Comparison of ENCODE assay signal across 1 cellular context in the genomic region with DNA sequence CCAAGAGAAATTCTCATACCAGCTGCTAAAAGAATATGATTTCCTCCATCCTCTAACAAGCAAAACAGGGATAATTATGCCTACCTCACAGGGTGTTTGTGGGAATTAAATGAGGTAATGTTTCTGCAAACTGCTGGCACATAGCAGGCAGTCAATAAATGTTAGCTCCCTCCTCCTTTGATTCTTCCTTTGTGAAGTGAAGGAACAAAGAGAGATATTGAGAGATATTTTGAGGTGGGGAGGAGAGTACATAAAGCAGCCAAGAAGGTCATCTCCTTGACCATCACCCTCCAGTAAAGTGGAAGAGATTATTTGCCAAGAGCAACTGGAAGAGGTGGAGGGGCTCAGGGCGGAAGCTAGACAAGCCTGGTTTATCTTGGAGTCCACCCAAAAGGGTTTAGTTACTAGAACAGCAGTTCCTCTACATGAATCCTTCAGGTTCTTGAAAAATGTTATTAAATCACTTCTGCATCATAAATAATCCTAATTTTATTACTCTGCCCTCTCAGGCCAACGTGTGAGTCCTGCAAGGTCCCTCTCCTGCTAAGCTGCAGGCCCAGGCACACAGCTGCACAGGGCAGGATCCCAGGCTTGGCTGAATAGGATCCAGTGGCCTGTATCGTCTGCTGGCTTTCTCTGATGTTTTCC.
A peak's percentile ranks its signal among the peaks of the same experiment; 100 is the strongest.
TF ChIP-seq lines count a peak whose summit lies in the region.

No MANE protein-coding gene starts in this region.

TF ChIP-seq in HEK293, 187 proteins besides CTCF, POLR2A, EP300 and RAD21 (continued from another document and continues in another):
- TF ChIP-seq, protein P1, sequence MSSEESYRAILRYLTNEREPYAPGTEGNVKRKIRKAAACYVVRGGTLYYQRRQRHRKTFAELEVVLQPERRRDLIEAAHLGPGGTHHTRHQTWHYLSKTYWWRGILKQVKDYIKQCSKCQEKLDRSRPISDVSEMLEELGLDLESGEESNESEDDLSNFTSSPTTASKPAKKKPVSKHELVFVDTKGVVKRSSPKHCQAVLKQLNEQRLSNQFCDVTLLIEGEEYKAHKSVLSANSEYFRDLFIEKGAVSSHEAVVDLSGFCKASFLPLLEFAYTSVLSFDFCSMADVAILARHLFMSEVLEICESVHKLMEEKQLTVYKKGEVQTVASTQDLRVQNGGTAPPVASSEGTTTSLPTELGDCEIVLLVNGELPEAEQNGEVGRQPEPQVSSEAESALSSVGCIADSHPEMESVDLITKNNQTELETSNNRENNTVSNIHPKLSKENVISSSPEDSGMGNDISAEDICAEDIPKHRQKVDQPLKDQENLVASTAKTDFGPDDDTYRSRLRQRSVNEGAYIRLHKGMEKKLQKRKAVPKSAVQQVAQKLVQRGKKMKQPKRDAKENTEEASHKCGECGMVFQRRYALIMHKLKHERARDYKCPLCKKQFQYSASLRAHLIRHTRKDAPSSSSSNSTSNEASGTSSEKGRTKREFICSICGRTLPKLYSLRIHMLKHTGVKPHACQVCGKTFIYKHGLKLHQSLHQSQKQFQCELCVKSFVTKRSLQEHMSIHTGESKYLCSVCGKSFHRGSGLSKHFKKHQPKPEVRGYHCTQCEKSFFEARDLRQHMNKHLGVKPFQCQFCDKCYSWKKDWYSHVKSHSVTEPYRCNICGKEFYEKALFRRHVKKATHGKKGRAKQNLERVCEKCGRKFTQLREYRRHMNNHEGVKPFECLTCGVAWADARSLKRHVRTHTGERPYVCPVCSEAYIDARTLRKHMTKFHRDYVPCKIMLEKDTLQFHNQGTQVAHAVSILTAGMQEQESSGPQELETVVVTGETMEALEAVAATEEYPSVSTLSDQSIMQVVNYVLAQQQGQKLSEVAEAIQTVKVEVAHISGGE (tag by site-specific recombination; conservative IDR thresholded peaks at IDR 0.05; ENCODE audit: low read depth): no peak
- TF ChIP-seq WT1 (tag by site-specific recombination; IDR thresholded peaks at IDR 0.05) (peak; percentile 71; the same call in 1 of the 2 replicates), ZNF629 (tag by site-specific recombination; IDR thresholded peaks at IDR 0.05) (peak; percentile 72), ZNF677 (tag by site-specific recombination; IDR thresholded peaks at IDR 0.05) (no peak), ZNF664 (tag by site-specific recombination; IDR thresholded peaks at IDR 0.05) (peak; percentile 96), ZNF324 (tag by site-specific recombination; IDR thresholded peaks at IDR 0.05) (no peak), MYNN (tag by site-specific recombination; IDR thresholded peaks at IDR 0.05; ENCODE audit: borderline replicate concordance) (no peak), TRIM28 (IDR thresholded peaks at IDR 0.05; ENCODE audit: borderline replicate concordance, low read length) (peak; percentile 51; the same call in 1 of the 2 replicates), ZNF174 (tag by site-specific recombination; IDR thresholded peaks at IDR 0.05) (no peak), ZNF830 (tag by site-specific recombination; IDR thresholded peaks at IDR 0.05; ENCODE audit: low read depth) (no peak), ZFP69B (tag by site-specific recombination; IDR thresholded peaks at IDR 0.05) (no peak), OSR2 (tag by site-specific recombination; IDR thresholded peaks at IDR 0.05) (peak; percentile 77), SCRT1 (tag by site-specific recombination; IDR thresholded peaks at IDR 0.05; ENCODE audit: borderline replicate concordance) (no peak), ZNF701 (tag by site-specific recombination; IDR thresholded peaks at IDR 0.05) (no peak), ZNF561 (tag by site-specific recombination; IDR thresholded peaks at IDR 0.05; ENCODE audit: borderline replicate concordance) (no peak; the same call in none of the 2 replicates), ZNF707 (tag by site-specific recombination; IDR thresholded peaks at IDR 0.05) (no peak), ZNF654 (tag by site-specific recombination; IDR thresholded peaks at IDR 0.05; ENCODE audit: low read depth) (no peak), ZNF777 (tag by site-specific recombination; IDR thresholded peaks at IDR 0.05; ENCODE audit: borderline replicate concordance) (no peak), KLF7 (tag by site-specific recombination; IDR thresholded peaks at IDR 0.05; ENCODE audit: borderline replicate concordance) (no peak), ZNF391 (tag by site-specific recombination; IDR thresholded peaks at IDR 0.05; ENCODE audit: borderline replicate concordance, low read depth) (no peak), ZNF112 (tag by site-specific recombination; IDR thresholded peaks at IDR 0.05) (no peak), ZNF596 (tag by site-specific recombination; IDR thresholded peaks at IDR 0.05) (0 out of 2 replicates have a peak, but pooled peaks have one; percentile 1)
- TF ChIP-seq, protein P2, sequence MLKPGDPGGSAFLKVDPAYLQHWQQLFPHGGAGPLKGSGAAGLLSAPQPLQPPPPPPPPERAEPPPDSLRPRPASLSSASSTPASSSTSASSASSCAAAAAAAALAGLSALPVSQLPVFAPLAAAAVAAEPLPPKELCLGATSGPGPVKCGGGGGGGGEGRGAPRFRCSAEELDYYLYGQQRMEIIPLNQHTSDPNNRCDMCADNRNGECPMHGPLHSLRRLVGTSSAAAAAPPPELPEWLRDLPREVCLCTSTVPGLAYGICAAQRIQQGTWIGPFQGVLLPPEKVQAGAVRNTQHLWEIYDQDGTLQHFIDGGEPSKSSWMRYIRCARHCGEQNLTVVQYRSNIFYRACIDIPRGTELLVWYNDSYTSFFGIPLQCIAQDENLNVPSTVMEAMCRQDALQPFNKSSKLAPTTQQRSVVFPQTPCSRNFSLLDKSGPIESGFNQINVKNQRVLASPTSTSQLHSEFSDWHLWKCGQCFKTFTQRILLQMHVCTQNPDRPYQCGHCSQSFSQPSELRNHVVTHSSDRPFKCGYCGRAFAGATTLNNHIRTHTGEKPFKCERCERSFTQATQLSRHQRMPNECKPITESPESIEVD (tag by site-specific recombination; IDR thresholded peaks at IDR 0.05): peak; percentile 95
- TF ChIP-seq, protein P3, sequence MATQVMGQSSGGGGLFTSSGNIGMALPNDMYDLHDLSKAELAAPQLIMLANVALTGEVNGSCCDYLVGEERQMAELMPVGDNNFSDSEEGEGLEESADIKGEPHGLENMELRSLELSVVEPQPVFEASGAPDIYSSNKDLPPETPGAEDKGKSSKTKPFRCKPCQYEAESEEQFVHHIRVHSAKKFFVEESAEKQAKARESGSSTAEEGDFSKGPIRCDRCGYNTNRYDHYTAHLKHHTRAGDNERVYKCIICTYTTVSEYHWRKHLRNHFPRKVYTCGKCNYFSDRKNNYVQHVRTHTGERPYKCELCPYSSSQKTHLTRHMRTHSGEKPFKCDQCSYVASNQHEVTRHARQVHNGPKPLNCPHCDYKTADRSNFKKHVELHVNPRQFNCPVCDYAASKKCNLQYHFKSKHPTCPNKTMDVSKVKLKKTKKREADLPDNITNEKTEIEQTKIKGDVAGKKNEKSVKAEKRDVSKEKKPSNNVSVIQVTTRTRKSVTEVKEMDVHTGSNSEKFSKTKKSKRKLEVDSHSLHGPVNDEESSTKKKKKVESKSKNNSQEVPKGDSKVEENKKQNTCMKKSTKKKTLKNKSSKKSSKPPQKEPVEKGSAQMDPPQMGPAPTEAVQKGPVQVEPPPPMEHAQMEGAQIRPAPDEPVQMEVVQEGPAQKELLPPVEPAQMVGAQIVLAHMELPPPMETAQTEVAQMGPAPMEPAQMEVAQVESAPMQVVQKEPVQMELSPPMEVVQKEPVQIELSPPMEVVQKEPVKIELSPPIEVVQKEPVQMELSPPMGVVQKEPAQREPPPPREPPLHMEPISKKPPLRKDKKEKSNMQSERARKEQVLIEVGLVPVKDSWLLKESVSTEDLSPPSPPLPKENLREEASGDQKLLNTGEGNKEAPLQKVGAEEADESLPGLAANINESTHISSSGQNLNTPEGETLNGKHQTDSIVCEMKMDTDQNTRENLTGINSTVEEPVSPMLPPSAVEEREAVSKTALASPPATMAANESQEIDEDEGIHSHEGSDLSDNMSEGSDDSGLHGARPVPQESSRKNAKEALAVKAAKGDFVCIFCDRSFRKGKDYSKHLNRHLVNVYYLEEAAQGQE (tag by site-specific recombination; IDR thresholded peaks at IDR 0.05): no peak
- TF ChIP-seq, protein P4, sequence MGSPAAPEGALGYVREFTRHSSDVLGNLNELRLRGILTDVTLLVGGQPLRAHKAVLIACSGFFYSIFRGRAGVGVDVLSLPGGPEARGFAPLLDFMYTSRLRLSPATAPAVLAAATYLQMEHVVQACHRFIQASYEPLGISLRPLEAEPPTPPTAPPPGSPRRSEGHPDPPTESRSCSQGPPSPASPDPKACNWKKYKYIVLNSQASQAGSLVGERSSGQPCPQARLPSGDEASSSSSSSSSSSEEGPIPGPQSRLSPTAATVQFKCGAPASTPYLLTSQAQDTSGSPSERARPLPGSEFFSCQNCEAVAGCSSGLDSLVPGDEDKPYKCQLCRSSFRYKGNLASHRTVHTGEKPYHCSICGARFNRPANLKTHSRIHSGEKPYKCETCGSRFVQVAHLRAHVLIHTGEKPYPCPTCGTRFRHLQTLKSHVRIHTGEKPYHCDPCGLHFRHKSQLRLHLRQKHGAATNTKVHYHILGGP (tag by site-specific recombination; IDR thresholded peaks at IDR 0.05): no peak
- TF ChIP-seq, protein P5, sequence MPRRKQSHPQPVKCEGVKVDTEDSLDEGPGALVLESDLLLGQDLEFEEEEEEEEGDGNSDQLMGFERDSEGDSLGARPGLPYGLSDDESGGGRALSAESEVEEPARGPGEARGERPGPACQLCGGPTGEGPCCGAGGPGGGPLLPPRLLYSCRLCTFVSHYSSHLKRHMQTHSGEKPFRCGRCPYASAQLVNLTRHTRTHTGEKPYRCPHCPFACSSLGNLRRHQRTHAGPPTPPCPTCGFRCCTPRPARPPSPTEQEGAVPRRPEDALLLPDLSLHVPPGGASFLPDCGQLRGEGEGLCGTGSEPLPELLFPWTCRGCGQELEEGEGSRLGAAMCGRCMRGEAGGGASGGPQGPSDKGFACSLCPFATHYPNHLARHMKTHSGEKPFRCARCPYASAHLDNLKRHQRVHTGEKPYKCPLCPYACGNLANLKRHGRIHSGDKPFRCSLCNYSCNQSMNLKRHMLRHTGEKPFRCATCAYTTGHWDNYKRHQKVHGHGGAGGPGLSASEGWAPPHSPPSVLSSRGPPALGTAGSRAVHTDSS (tag by site-specific recombination; IDR thresholded peaks at IDR 0.05): no peak
- TF ChIP-seq, protein P6, sequence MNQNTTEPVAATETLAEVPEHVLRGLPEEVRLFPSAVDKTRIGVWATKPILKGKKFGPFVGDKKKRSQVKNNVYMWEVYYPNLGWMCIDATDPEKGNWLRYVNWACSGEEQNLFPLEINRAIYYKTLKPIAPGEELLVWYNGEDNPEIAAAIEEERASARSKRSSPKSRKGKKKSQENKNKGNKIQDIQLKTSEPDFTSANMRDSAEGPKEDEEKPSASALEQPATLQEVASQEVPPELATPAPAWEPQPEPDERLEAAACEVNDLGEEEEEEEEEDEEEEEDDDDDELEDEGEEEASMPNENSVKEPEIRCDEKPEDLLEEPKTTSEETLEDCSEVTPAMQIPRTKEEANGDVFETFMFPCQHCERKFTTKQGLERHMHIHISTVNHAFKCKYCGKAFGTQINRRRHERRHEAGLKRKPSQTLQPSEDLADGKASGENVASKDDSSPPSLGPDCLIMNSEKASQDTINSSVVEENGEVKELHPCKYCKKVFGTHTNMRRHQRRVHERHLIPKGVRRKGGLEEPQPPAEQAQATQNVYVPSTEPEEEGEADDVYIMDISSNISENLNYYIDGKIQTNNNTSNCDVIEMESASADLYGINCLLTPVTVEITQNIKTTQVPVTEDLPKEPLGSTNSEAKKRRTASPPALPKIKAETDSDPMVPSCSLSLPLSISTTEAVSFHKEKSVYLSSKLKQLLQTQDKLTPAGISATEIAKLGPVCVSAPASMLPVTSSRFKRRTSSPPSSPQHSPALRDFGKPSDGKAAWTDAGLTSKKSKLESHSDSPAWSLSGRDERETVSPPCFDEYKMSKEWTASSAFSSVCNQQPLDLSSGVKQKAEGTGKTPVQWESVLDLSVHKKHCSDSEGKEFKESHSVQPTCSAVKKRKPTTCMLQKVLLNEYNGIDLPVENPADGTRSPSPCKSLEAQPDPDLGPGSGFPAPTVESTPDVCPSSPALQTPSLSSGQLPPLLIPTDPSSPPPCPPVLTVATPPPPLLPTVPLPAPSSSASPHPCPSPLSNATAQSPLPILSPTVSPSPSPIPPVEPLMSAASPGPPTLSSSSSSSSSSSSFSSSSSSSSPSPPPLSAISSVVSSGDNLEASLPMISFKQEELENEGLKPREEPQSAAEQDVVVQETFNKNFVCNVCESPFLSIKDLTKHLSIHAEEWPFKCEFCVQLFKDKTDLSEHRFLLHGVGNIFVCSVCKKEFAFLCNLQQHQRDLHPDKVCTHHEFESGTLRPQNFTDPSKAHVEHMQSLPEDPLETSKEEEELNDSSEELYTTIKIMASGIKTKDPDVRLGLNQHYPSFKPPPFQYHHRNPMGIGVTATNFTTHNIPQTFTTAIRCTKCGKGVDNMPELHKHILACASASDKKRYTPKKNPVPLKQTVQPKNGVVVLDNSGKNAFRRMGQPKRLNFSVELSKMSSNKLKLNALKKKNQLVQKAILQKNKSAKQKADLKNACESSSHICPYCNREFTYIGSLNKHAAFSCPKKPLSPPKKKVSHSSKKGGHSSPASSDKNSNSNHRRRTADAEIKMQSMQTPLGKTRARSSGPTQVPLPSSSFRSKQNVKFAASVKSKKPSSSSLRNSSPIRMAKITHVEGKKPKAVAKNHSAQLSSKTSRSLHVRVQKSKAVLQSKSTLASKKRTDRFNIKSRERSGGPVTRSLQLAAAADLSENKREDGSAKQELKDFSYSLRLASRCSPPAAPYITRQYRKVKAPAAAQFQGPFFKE (tag by site-specific recombination; IDR thresholded peaks at IDR 0.05; ENCODE audit: borderline replicate concordance): no peak
- TF ChIP-seq, protein P7, sequence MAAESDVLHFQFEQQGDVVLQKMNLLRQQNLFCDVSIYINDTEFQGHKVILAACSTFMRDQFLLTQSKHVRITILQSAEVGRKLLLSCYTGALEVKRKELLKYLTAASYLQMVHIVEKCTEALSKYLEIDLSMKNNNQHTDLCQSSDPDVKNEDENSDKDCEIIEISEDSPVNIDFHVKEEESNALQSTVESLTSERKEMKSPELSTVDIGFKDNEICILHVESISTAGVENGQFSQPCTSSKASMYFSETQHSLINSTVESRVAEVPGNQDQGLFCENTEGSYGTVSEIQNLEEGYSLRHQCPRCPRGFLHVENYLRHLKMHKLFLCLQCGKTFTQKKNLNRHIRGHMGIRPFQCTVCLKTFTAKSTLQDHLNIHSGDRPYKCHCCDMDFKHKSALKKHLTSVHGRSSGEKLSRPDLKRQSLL (tag by site-specific recombination; IDR thresholded peaks at IDR 0.05): no peak
- TF ChIP-seq, protein P8, sequence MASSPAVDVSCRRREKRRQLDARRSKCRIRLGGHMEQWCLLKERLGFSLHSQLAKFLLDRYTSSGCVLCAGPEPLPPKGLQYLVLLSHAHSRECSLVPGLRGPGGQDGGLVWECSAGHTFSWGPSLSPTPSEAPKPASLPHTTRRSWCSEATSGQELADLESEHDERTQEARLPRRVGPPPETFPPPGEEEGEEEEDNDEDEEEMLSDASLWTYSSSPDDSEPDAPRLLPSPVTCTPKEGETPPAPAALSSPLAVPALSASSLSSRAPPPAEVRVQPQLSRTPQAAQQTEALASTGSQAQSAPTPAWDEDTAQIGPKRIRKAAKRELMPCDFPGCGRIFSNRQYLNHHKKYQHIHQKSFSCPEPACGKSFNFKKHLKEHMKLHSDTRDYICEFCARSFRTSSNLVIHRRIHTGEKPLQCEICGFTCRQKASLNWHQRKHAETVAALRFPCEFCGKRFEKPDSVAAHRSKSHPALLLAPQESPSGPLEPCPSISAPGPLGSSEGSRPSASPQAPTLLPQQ (tag by site-specific recombination; IDR thresholded peaks at IDR 0.05): no peak
- TF ChIP-seq, protein P9, sequence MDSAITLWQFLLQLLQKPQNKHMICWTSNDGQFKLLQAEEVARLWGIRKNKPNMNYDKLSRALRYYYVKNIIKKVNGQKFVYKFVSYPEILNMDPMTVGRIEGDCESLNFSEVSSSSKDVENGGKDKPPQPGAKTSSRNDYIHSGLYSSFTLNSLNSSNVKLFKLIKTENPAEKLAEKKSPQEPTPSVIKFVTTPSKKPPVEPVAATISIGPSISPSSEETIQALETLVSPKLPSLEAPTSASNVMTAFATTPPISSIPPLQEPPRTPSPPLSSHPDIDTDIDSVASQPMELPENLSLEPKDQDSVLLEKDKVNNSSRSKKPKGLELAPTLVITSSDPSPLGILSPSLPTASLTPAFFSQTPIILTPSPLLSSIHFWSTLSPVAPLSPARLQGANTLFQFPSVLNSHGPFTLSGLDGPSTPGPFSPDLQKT (IDR thresholded peaks at IDR 0.05; ENCODE audit: borderline replicate concordance, low read depth, low read length): no peak
